9 cellular contexts compared by ENCODE assay signal in the genomic region with DNA sequence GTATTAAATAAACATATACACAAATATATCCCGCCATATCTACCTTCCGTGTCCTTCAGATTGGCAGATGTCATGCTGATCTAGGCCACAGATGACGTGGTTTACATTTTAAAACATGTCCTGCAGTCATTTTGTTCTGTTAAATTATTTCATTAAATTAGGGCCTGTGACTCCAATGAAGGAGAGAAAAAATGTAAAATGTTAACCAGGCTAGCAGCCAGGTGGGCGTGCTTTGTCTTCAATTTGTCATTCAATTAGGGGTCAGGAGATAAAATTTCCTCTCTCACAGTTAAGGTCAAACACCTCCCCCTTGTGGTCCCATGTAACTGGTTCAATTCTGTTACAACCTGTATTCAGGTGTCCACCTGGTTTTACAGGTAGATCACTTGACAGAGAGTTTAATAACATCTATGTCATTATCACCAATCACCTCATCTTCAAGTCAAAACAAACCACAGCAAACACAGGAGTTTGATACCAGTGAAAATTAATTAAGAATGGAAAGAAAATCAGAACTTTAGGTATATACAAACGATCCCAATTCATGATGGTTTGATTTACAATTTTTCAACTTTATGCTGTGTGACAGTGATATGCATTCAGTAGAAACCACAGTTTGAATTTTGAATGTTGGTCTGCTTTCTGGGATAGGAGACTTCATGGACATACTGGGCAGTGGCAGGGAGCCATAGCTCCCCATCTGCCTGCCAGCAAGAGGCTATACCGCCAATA.
DNase-seq lines count a peak whose midpoint lies in the region; ATAC-seq and TF ChIP-seq lines count a peak whose summit lies in the region.
"Had no signal": no experiment of that assay in that cellular context is flagged by ENCODE, and none has a peak within 500 bp of the region (broad histone marks: within the 10 kb centered on the region; RNA-seq: fewer than 3 reads in every experiment).

No MANE protein-coding gene starts in this region.

- peaks cover 10% of the 10 kb centered on the region; the same call in 1 of the 2 replicates for H3K36me3 ChIP-seq in OCI-LY1 (ENCODE audit: insufficient read depth, low read length)
- H3K36me3 ChIP-seq in effector memory CD4-positive, alpha-beta T cell (ENCODE audit: control insufficient read depth, insufficient read depth, low read length) = no peaks in the 10 kb centered on the region
- H3K36me3 ChIP-seq: SJSA1 had no signal

- H3K9ac ChIP-seq in OCI-LY1 (ENCODE audit: low read length) = peak overlapping the region; percentile 71

- peak overlapping the region; percentile 82 for H3K27ac ChIP-seq in OCI-LY1 (ENCODE audit: low read depth, low read length, poor library complexity, severe bottlenecking)
- no peak overlapping the region for H3K27ac ChIP-seq in effector memory CD4-positive, alpha-beta T cell (ENCODE audit: insufficient read depth, low read length, poor library complexity, severe bottlenecking)
- H3K27ac ChIP-seq: SJSA1 had no signal

- no peaks in the 10 kb centered on the region for H3K27me3 Mint-ChIP-seq in activated CD8-positive, alpha-beta memory T cell treated with anti-CD3 and anti-CD28 coated beads, Interleukin-2, amount 10 ng/mL, durations not matched to agents 7 days and 5 days

- H3K36me3 Mint-ChIP-seq in activated CD8-positive, alpha-beta memory T cell treated with anti-CD3 and anti-CD28 coated beads, Interleukin-2, amount 10 ng/mL, durations not matched to agents 7 days and 5 days = no peaks in the 10 kb centered on the region

- no peaks in the 10 kb centered on the region for H3K9me2 ChIP-seq in OCI-LY1 (ENCODE audit: low read depth, low read length)

- no peak for ATAC-seq in activated CD8-positive, alpha-beta memory T cell treated with anti-CD3 and anti-CD28 coated beads, Interleukin-2, amount 10 ng/mL, durations not matched to agents 7 days and 5 days
- no peak for ATAC-seq in GM21390 (IDR thresholded peaks at IDR 0.05; ENCODE audit: unreplicated experiment)

- DNase-seq in DMS153 treated with DMSO at 0.1 percent for 48 hours (lab: John Stamatoyannopoulos, UW; ENCODE audit: unreplicated experiment) = peak; percentile 72
- DNase-seq in LNCaP clone FGC (ENCODE audit: low read depth) = peak; percentile 33
- peak; percentile 59 for DNase-seq in islet precursor cell
- no peak for DNase-seq in activated CD8-positive, alpha-beta memory T cell treated with anti-CD3 and anti-CD28 coated beads, Interleukin-2, amount 10 ng/mL, durations not matched to agents 7 days and 5 days
- no peak for DNase-seq in effector memory CD4-positive, alpha-beta T cell
- DNase-seq in activated naive CD4-positive, alpha-beta T cell (lab: John Stamatoyannopoulos, UW) = no peak

- peaks cover 10% of the 10 kb centered on the region; the same call in 1 of the 2 replicates for H3K9me3 ChIP-seq in OCI-LY1 (ENCODE audit: low read length)
- no peaks in the 10 kb centered on the region for H3K9me3 ChIP-seq in effector memory CD4-positive, alpha-beta T cell (ENCODE audit: control insufficient read depth, low read length)
- H3K9me3 ChIP-seq: SJSA1 had no signal

- no peaks in the 10 kb centered on the region for H3K27me3 ChIP-seq in OCI-LY1 (ENCODE audit: insufficient read depth, low read length)
- H3K27me3 ChIP-seq in effector memory CD4-positive, alpha-beta T cell (replicated peaks; ENCODE audit: control insufficient read depth, insufficient read depth, low read length, poor library complexity, severe bottlenecking) = no peaks in the 10 kb centered on the region
- H3K27me3 ChIP-seq: SJSA1 had no signal

- peaks cover 23% of the 10 kb centered on the region for H3K4me1 ChIP-seq in OCI-LY1 (ENCODE audit: insufficient read depth, low read length, severe bottlenecking)
- no peaks in the 10 kb centered on the region for H3K4me1 ChIP-seq in effector memory CD4-positive, alpha-beta T cell (ENCODE audit: control insufficient read depth, insufficient read depth, low read length, poor library complexity, severe bottlenecking)
- H3K4me1 ChIP-seq: SJSA1 had no signal

- H3K27ac Mint-ChIP-seq in activated CD8-positive, alpha-beta memory T cell treated with anti-CD3 and anti-CD28 coated beads, Interleukin-2, amount 10 ng/mL, durations not matched to agents 7 days and 5 days = no peak overlapping the region

- no peaks in the 10 kb centered on the region for H3K79me2 ChIP-seq in OCI-LY1 (ENCODE audit: insufficient read depth, low read length)

- CTCF ChIA-PET in activated CD8-positive, alpha-beta memory T cell treated with anti-CD3 and anti-CD28 coated beads, Interleukin-2, amount 10 ng/mL, durations not matched to agents 7 days and 5 days (lab: Charles Lee) = no interaction called here

- peak overlapping the region; percentile 73 for H3K4me2 ChIP-seq in OCI-LY1 (ENCODE audit: low read length)

- H3K4me3 Mint-ChIP-seq in activated CD8-positive, alpha-beta memory T cell treated with anti-CD3 and anti-CD28 coated beads, Interleukin-2, amount 10 ng/mL, durations not matched to agents 7 days and 5 days = no peak overlapping the region

- H3F3A ChIP-seq in OCI-LY1 (ENCODE audit: insufficient read depth, low read length) = no peaks in the 10 kb centered on the region

- TF ChIP-seq CTCF in LNCaP clone FGC (IDR thresholded peaks at IDR 0.05; ENCODE audit: control insufficient read depth, extremely low read depth, insufficient read depth) = peak; percentile 59
- peak; percentile 83 for TF ChIP-seq CTCF in OCI-LY1 (IDR thresholded peaks at IDR 0.05; ENCODE audit: low read length)

- no peak overlapping the region for H2AFZ ChIP-seq in OCI-LY1 (ENCODE audit: low read length)

- H3K4me1 Mint-ChIP-seq in activated CD8-positive, alpha-beta memory T cell treated with anti-CD3 and anti-CD28 coated beads, Interleukin-2, amount 10 ng/mL, durations not matched to agents 7 days and 5 days = no peaks in the 10 kb centered on the region

- H3K4me3 ChIP-seq in LNCaP clone FGC (ENCODE audit: low read depth, low read length) = no peak overlapping the region
- peak overlapping the region; percentile 49 for H3K4me3 ChIP-seq in OCI-LY1 (ENCODE audit: low read depth, low read length, poor library complexity, severe bottlenecking)
- H3K4me3 ChIP-seq in effector memory CD4-positive, alpha-beta T cell (ENCODE audit: insufficient read depth, low read depth, low read length, poor library complexity, severe bottlenecking) = no peak overlapping the region
- H3K4me3 ChIP-seq: SJSA1 had no signal

- H4K20me1 ChIP-seq in OCI-LY1 (ENCODE audit: insufficient read depth, low read length) = no peaks in the 10 kb centered on the region

- H3K9me3 Mint-ChIP-seq in activated CD8-positive, alpha-beta memory T cell treated with anti-CD3 and anti-CD28 coated beads, Interleukin-2, amount 10 ng/mL, durations not matched to agents 7 days and 5 days (ENCODE audit: low read depth) = no peaks in the 10 kb centered on the region

Comparison
In these comparisons a context has a peak if more than half of its experiments do, and no peak if none do; other contexts are left out.
1. DNase-seq: peak in DMS153 treated with DMSO at 0.1 percent for 48 hours (single experiment), LNCaP clone FGC (single experiment) and islet precursor cell (single experiment); none in activated CD8-positive, alpha-beta memory T cell treated with anti-CD3 and anti-CD28 coated beads, Interleukin-2, amount 10 ng/mL, durations not matched to agents 7 days and 5 days (single experiment), effector memory CD4-positive, alpha-beta T cell (0 of 3) and activated naive CD4-positive, alpha-beta T cell (0 of 4).